8 cellular contexts compared by ENCODE assay signal in genomic region chr16:30334473-30334985, GRCh38. TPM values are rescaled to one million over a fixed set of nuclear protein-coding genes. Genes with fewer than 3 reads are reported as not detected.
DNase-seq lines count a peak whose midpoint lies in the region; ATAC-seq and TF ChIP-seq lines count a peak whose summit lies in the region.
"Not testable (repeated sequence)": the region's sequence is repeated elsewhere in the genome, so short reads cannot be mapped to it uniquely, and the experiment has no call there.

No MANE protein-coding gene starts in this region.

- intact Hi-C loops in MCF 10A (cut with micrococcal nuclease), result not testable (repeated sequence)

- not testable (repeated sequence) for TF ChIP-seq CTCF in MCF 10A (IDR thresholded peaks at IDR 0.05; ENCODE audit: unreplicated experiment); smooth muscle cell (IDR thresholded peaks at IDR 0.05; ENCODE audit: borderline replicate concordance, insufficient read depth, poor library complexity, severe bottlenecking)

- H3K36me3 ChIP-seq in ACC112 (ENCODE audit: insufficient read depth, low read length); smooth muscle cell (ENCODE audit: low read depth): not testable (repeated sequence)

- H3K9ac ChIP-seq in smooth muscle cell (ENCODE audit: low read depth), result peak overlapping the region; percentile 91

- peak overlapping the region; percentile 91 for H3K4me2 ChIP-seq in smooth muscle cell

- ATAC-seq in GM18870 (IDR thresholded peaks at IDR 0.05; ENCODE audit: unreplicated experiment) (peak; percentile 70), HG03066 (IDR thresholded peaks at IDR 0.05; ENCODE audit: low read depth, unreplicated experiment) (peak; percentile 68)

- peak overlapping the region; percentile 83 for H3K27ac Mint-ChIP-seq in MCF 10A (ENCODE audit: low read depth, unreplicated experiment)

- DNase-seq in NCI-H2196 (lab: John Stamatoyannopoulos, UW; ENCODE audit: unreplicated experiment), result peak; percentile 72
- peak; percentile 56 to 69 (median 64) for DNase-seq in activated CD4-positive, CD25-positive, alpha-beta regulatory T cell (lab: John Stamatoyannopoulos, UW)
- peak; percentile 89 for DNase-seq in MCF 10A (ENCODE audit: unreplicated experiment)
- peak; percentile 30 for DNase-seq in inferior parietal cortex (ENCODE audit: extremely low spot score)
- DNase-seq in smooth muscle cell (lab: John Stamatoyannopoulos, UW; ENCODE audit: unreplicated experiment), result peak; percentile 23

- not testable (repeated sequence) for BruUV-seq in MCF 10A (replicated peaks; lab: Mats Ljungman, UMichigan)

- H3K9me3 Mint-ChIP-seq in MCF 10A (ENCODE audit: unreplicated experiment), result not testable (repeated sequence)

- peak overlapping the region; percentile 81 for H3K4me3 ChIP-seq in ACC112 (ENCODE audit: low read depth, low read length)
- peak overlapping the region; percentile 87 for H3K4me3 ChIP-seq in smooth muscle cell

- peaks cover 31% of the 10 kb centered on the region for H4K20me1 ChIP-seq in smooth muscle cell (ENCODE audit: low read depth)

- POLR2A ChIA-PET in MCF 10A (lab: Yijun Ruan, JAX), result interaction anchor here (0.6 to 3.1 kb wide), 11 partner anchors 11 to 180 kb away, joined by 3 to 44 read pairs (median 6); partner anchors contain the start of genes CD2BP2, TBC1D10B, ZNF48 and ZNF771

- H3K27ac ChIP-seq in ACC112 (ENCODE audit: low read depth, low read length) (peak overlapping the region; percentile 81; the same call in 1 of the 2 replicates), smooth muscle cell (ENCODE audit: low read depth) (peak overlapping the region; percentile 93)

- H3K27me3 Mint-ChIP-seq in MCF 10A (ENCODE audit: insufficient read depth, unreplicated experiment), result not testable (repeated sequence)

- not testable (repeated sequence) for H3K27me3 ChIP-seq in ACC112 (ENCODE audit: insufficient read depth, low read length); smooth muscle cell (ENCODE audit: low read depth)

- H3K36me3 Mint-ChIP-seq in MCF 10A (ENCODE audit: insufficient read depth, unreplicated experiment), result not testable (repeated sequence)

- H3K4me3 Mint-ChIP-seq in MCF 10A (ENCODE audit: unreplicated experiment), result peak overlapping the region; percentile 99

- H3K79me2 ChIP-seq in ACC112 (ENCODE audit: control insufficient read depth, insufficient read depth, low read length, unreplicated experiment) (peaks cover 13% of the 10 kb centered on the region), smooth muscle cell (ENCODE audit: low read depth) (peaks cover 39% of the 10 kb centered on the region)

- not testable (repeated sequence) for H3K4me1 ChIP-seq in ACC112 (ENCODE audit: control insufficient read depth, insufficient read depth, low read length, unreplicated experiment); smooth muscle cell (ENCODE audit: low read depth)

- H3K9me3 ChIP-seq in smooth muscle cell (replicated peaks; ENCODE audit: low read depth), result not testable (repeated sequence)

- H3K4me1 Mint-ChIP-seq in MCF 10A (ENCODE audit: insufficient read depth, unreplicated experiment), result not testable (repeated sequence)

- H3F3A ChIP-seq in smooth muscle cell (ENCODE audit: low read depth), result not testable (repeated sequence)

- H2AFZ ChIP-seq in ACC112 (ENCODE audit: low read length, unreplicated experiment), result peak overlapping the region; percentile 60
- peak overlapping the region; percentile 82 for H2AFZ ChIP-seq in smooth muscle cell (ENCODE audit: low read depth)

- CTCF ChIA-PET in MCF 10A (lab: Yijun Ruan, JAX), result interaction anchor here (0.7 to 0.8 kb wide), 2 partner anchors 75 to 270 kb away, joined by 3 read pairs; no protein-coding TSS in a partner anchor

- 1% methylated on average over 28 of the region's 33 CpGs for WGBS in smooth muscle cell (ENCODE audit: low lambda C conversion rate)

RNA-seq across cellular contexts. Expression of gene CD2BP2, which starts 20.6 kb away (rescaled TPM):
- total RNA-seq in MCF 10A (2022), result 48.4 and 58.9 TPM in 2 replicates
- total RNA-seq in smooth muscle cell, result 30.3 and 33.3 TPM in 2 replicates
- polyA plus RNA-seq in smooth muscle cell, result 42.0 and 43.5 TPM in 2 replicates

RNA-seq across cellular contexts. Expression of gene TBC1D10B, which starts 35.8 kb away (rescaled TPM):
- total RNA-seq in MCF 10A (2022) (46.5 and 48.0 TPM in 2 replicates), smooth muscle cell (12.7 and 17.7 TPM in 2 replicates)
- polyA plus RNA-seq in smooth muscle cell, result 37.1 and 37.4 TPM in 2 replicates

RNA-seq across cellular contexts. Expression of gene MYL11, which starts 40.1 kb away (rescaled TPM):
- total RNA-seq in MCF 10A (2022), result 1.2 and 1.6 TPM in 2 replicates
- not detected in 2 replicates for total RNA-seq in smooth muscle cell
- polyA plus RNA-seq in smooth muscle cell, result 3.6 and 8.2 TPM in 2 replicates

RNA-seq across cellular contexts. Expression of gene SEPTIN1, which starts 47.8 kb away (rescaled TPM):
- 1.3 and 1.7 TPM in 2 replicates for total RNA-seq in MCF 10A (2022)
- 0.27 TPM in 1 of 2 replicates, not detected in the other for total RNA-seq in smooth muscle cell
- polyA plus RNA-seq in smooth muscle cell, result 2.8 and 3.7 TPM in 2 replicates

Comparison
In these comparisons a context has a peak if more than half of its experiments do, and no peak if none do; other contexts are left out.
1. Peak in every context shown above with its lines: DNase-seq, ATAC-seq, H3K4me3 ChIP-seq and H3K27ac ChIP-seq.
2. DNase-seq: peak in every context shown above with its lines; median percentile 89 in MCF 10A; 72 in NCI-H2196; 64 in activated CD4-positive, CD25-positive, alpha-beta regulatory T cell; 30 in inferior parietal cortex; 23 in smooth muscle cell.